Comparison of ENCODE assay signal across 20 cellular contexts in the genomic region with DNA sequence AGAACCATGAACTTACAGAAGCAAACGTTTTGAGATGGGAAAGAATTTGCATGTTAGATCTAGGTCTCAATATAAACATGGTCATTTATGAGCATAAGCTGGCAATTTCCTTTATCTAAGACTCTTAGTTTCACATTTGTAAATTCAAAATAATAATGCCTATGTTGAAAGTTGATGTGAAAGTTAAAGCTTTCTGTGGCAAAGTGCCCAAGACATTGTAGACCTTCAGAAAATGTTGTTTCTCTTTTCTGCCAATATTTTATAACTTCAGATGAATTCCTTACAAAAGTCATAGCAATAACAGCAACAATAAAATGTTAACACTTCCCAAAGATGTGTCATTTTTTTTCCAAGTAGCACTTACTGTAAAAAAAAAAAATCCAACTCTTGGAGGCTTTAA.
DNase-seq lines count a peak whose midpoint lies in the region; ATAC-seq, FAIRE-seq and TF ChIP-seq lines count a peak whose summit lies in the region.
"Had no signal": no experiment of that assay in that cellular context is flagged by ENCODE, and none has a peak within 500 bp of the region (broad histone marks: within the 10 kb centered on the region; RNA-seq: fewer than 3 reads in every experiment).

No MANE protein-coding gene starts in this region.

- H3K4me1 Mint-ChIP-seq in progenitor cell of endocrine pancreas (ENCODE audit: low read depth), result peaks cover 3% of the 10 kb centered on the region
- H3K4me1 Mint-ChIP-seq: B cell had no signal

- peak overlapping the region; percentile 57; the same call in 1 of the 2 replicates for H2BK120ac ChIP-seq in IMR-90 (ENCODE audit: low read depth, low read length)

- TF ChIP-seq CTCF in IMR-90 (conservative IDR thresholded peaks at IDR 0.05; ENCODE audit: low read depth, low read length), result no peak
- no peak for TF ChIP-seq CTCF in sigmoid colon (IDR thresholded peaks at IDR 0.05)
- TF ChIP-seq CTCF in progenitor cell of endocrine pancreas (IDR thresholded peaks at IDR 0.05; ENCODE audit: unreplicated experiment), result no peak

- DNase-seq in IMR-90, result no peak
- DNase-seq in iris pigment epithelial cell (ENCODE audit: low read depth), result peak; percentile 51
- no peak for DNase-seq in sigmoid colon
- no peak for DNase-seq in left colon
- DNase-seq in progenitor cell of endocrine pancreas (ENCODE audit: low spot score, unreplicated experiment), result no peak
- no peak for DNase-seq in cardiac septum (ENCODE audit: low spot score)
- no peak for DNase-seq in LoVo (ENCODE audit: low spot score)
- DNase-seq: Calu3; CD4-positive, alpha-beta T cell; DMS79; MV-4-11; NCI-H1417; NCI-H187 treated with DMSO at 0.1 percent for 48 hours; NK-92 treated with Interleukin-12 subunit alpha and Interleukin-12 subunit beta, amount 100 ng/mL, for 24 hours had no signal

- H4K91ac ChIP-seq in IMR-90 (ENCODE audit: insufficient read depth, low read depth, low read length), result no peak overlapping the region

- WGBS in IMR-90 (ENCODE audit: extremely low coverage in 2 of 2, insufficient read length in 1 of 2), 2 experiments, result no CpG with 5 or more reads among the region's 1 CpG
- 4 to 39% methylated on average over 1 of the region's 1 CpG for WGBS in sigmoid colon, 2 donors

- no peak overlapping the region for H3K4me3 Mint-ChIP-seq in progenitor cell of endocrine pancreas (ENCODE audit: low read depth)
- H3K4me3 Mint-ChIP-seq: B cell; CD4-positive, alpha-beta T cell had no signal

- H3K27me3 ChIP-seq in IMR-90 (ENCODE audit: control insufficient read depth, insufficient read depth, low read length), result no peaks in the 10 kb centered on the region
- H3K27me3 ChIP-seq in sigmoid colon, result no peaks in the 10 kb centered on the region

- no peak for TF ChIP-seq EP300 in sigmoid colon (IDR thresholded peaks at IDR 0.05)

- CTCF ChIA-PET in IMR-90 (lab: Yijun Ruan, JAX), result interaction anchor here (1.0 kb wide), 1 partner anchor 27 kb away, joined by 3 read pairs; no protein-coding TSS in a partner anchor

- no peak overlapping the region for H3K23ac ChIP-seq in IMR-90 (ENCODE audit: low read depth, low read length)

- peak overlapping the region; percentile 92 for H3K18ac ChIP-seq in IMR-90 (ENCODE audit: low read depth, low read length)

- no peak for TF ChIP-seq RAD21 in IMR-90 (IDR thresholded peaks at IDR 0.05; ENCODE audit: low read length)

- POLR2A ChIA-PET in IMR-90 (lab: Charles Lee; ENCODE audit: unreplicated experiment), result no interaction called here

- ATAC-seq in IMR-90 (ENCODE audit: low read depth) (no peak), left colon (no peak)

- peak overlapping the region in 1 of 2 experiments; percentile 14; a peak in 1 of 4 replicates for H4K8ac ChIP-seq in IMR-90 (ENCODE audit: low read depth in 2 of 2, low read length in 2 of 2)

- H2AFZ ChIP-seq in IMR-90 (replicated peaks; ENCODE audit: low read length, poor library complexity), result no peak overlapping the region

- H3K9me3 Mint-ChIP-seq in progenitor cell of endocrine pancreas (ENCODE audit: low read depth), result peaks cover 14% of the 10 kb centered on the region

- no peak overlapping the region for H3K27ac Mint-ChIP-seq in progenitor cell of endocrine pancreas
- H3K27ac Mint-ChIP-seq: B cell; CD4-positive, alpha-beta T cell had no signal

- no peaks in the 10 kb centered on the region for H4K20me1 ChIP-seq in IMR-90 (ENCODE audit: insufficient read depth, low read length)

- peak; percentile 96 for FAIRE-seq in endometrium (lab: Jason Lieb, UNC)
- FAIRE-seq: HTR-8/SVneo had no signal

- H3K4me1 ChIP-seq in IMR-90 (ENCODE audit: control insufficient read depth, insufficient read depth, low read length) (peaks cover 6% of the 10 kb centered on the region), sigmoid colon (peaks cover 0 to 13% (median 5%) of the 10 kb centered on the region in 4 donors)
- H3K4me1 ChIP-seq: HAP-1 had no signal

- H3K4me2 ChIP-seq in IMR-90 (ENCODE audit: low read depth, low read length), result peak overlapping the region; percentile 40; the same call in 1 of the 2 replicates

- H3K36me3 ChIP-seq in IMR-90 (ENCODE audit: control insufficient read depth, insufficient read depth, low read length) (no peaks in the 10 kb centered on the region), sigmoid colon (no peaks in the 10 kb centered on the region)
- H3K36me3 ChIP-seq: HAP-1 had no signal

- H3K27ac ChIP-seq in IMR-90 (ENCODE audit: insufficient read depth, low read length) (peak overlapping the region; percentile 97; the same call in 1 of the 2 replicates), sigmoid colon (peak overlapping the region in 3 of 4 donors; percentile 47 to 58 (median 51))
- H3K27ac ChIP-seq: 22Rv1, HL-60 had no signal

- H2AK9ac ChIP-seq in IMR-90 (replicated peaks; ENCODE audit: low read depth, low read length, poor library complexity), result no peak overlapping the region

- H2BK20ac ChIP-seq in IMR-90 (ENCODE audit: low read depth, low read length), result peak overlapping the region; percentile 63; the same call in 1 of the 2 replicates

- H2BK15ac ChIP-seq in IMR-90 (ENCODE audit: low read depth, low read length), result 0 out of 3 replicates have a peak overlapping the region, but pooled peaks have one; percentile 6

- H3K9me3 ChIP-seq in IMR-90 (ENCODE audit: control insufficient read depth, insufficient read depth, low read length), result no peaks in the 10 kb centered on the region
- H3K9me3 ChIP-seq in sigmoid colon, result no peaks in the 10 kb centered on the region
- H3K9me3 ChIP-seq: HAP-1 had no signal

- H3K4me3 ChIP-seq in IMR-90 (ENCODE audit: insufficient read depth, low read depth, low read length) (no peak overlapping the region), sigmoid colon (no peak overlapping the region)
- H3K4me3 ChIP-seq: HAP-1 had no signal

- TF ChIP-seq POLR2A in IMR-90 (IDR thresholded peaks at IDR 0.05; ENCODE audit: low read depth, low read length) (no peak), sigmoid colon (IDR thresholded peaks at IDR 0.05) (no peak)

- H3K9me1 ChIP-seq in IMR-90 (ENCODE audit: insufficient read depth, low read length), result no peaks in the 10 kb centered on the region

- H3K14ac ChIP-seq in IMR-90 (replicated peaks; ENCODE audit: low read depth, low read length), result 0 out of 2 replicates have a peak overlapping the region, but pooled peaks have one; percentile 44

- no peaks in the 10 kb centered on the region for H3K36me3 Mint-ChIP-seq in progenitor cell of endocrine pancreas (ENCODE audit: insufficient read depth)

- H3K27me3 Mint-ChIP-seq in progenitor cell of endocrine pancreas, result no peaks in the 10 kb centered on the region
- H3K27me3 Mint-ChIP-seq: B cell; CD4-positive, alpha-beta T cell had no signal

- H4K5ac ChIP-seq in IMR-90 (ENCODE audit: low read depth, low read length), result peak overlapping the region; percentile 84

- dilution Hi-C loops in IMR-90 (cut with HindIII; ENCODE audit: low sequenced_read_pairs, unreplicated experiment), result no loop called here

- no peak overlapping the region for H3K4ac ChIP-seq in IMR-90 (ENCODE audit: low read depth, low read length)

- H2BK5ac ChIP-seq in IMR-90 (ENCODE audit: low read depth, low read length, poor library complexity, severe bottlenecking), result peak overlapping the region; percentile 65

- intact Hi-C loops in IMR-90 (cut with micrococcal nuclease), result loop anchor here (10.0 kb wide), 1 partner anchor 210 kb away; a partner anchor contains a TSS
- intact Hi-C loops in sigmoid colon (cut with DNase I), result no loop called here
- intact Hi-C loops in left colon (cut with DNase I, micrococcal nuclease), result no loop called here
- intact Hi-C loops in cardiac septum (cut with DNase I), result no loop called here

- peak overlapping the region; percentile 54; the same call in 1 of the 2 replicates for H3K9ac ChIP-seq in IMR-90 (ENCODE audit: low read depth, low read length)

- in situ Hi-C loops in IMR-90 (cut with MboI; ENCODE audit: low sequenced_read_pairs), result no loop called here

- BruUV-seq in IMR-90 (replicated peaks; lab: Mats Ljungman, UMichigan), result no TSS peak

- H3K56ac ChIP-seq in IMR-90 (ENCODE audit: extremely low read depth, insufficient read depth, low read length), result no peak overlapping the region

- H2AK5ac ChIP-seq in IMR-90 (ENCODE audit: low read depth, low read length), result no peak overlapping the region

- no peaks in the 10 kb centered on the region for H3K79me1 ChIP-seq in IMR-90 (ENCODE audit: low read depth in 1 of 2, low read length in 2 of 2)

TF ChIP-seq in IMR-90, 13 proteins besides CTCF, POLR2A, EP300 and RAD21:
- TF ChIP-seq RCOR1 (IDR thresholded peaks at IDR 0.05; ENCODE audit: insufficient replicate concordance, low read length) (no peak), MAZ (IDR thresholded peaks at IDR 0.05; ENCODE audit: borderline replicate concordance, low read depth, low read length) (no peak), SMC3 (IDR thresholded peaks at IDR 0.05; ENCODE audit: low read depth, low read length) (no peak), RFX5 (IDR thresholded peaks at IDR 0.05; ENCODE audit: low read depth, low read length) (no peak), MAFK (IDR thresholded peaks at IDR 0.05; ENCODE audit: low read depth, low read length) (no peak), BHLHE40 (IDR thresholded peaks at IDR 0.05; ENCODE audit: low read depth, low read length) (no peak)
- TF ChIP-seq, protein P1, sequence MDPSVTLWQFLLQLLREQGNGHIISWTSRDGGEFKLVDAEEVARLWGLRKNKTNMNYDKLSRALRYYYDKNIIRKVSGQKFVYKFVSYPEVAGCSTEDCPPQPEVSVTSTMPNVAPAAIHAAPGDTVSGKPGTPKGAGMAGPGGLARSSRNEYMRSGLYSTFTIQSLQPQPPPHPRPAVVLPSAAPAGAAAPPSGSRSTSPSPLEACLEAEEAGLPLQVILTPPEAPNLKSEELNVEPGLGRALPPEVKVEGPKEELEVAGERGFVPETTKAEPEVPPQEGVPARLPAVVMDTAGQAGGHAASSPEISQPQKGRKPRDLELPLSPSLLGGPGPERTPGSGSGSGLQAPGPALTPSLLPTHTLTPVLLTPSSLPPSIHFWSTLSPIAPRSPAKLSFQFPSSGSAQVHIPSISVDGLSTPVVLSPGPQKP (IDR thresholded peaks at IDR 0.05; ENCODE audit: borderline replicate concordance, low read depth, low read length), result no peak
- TF ChIP-seq, protein P2, sequence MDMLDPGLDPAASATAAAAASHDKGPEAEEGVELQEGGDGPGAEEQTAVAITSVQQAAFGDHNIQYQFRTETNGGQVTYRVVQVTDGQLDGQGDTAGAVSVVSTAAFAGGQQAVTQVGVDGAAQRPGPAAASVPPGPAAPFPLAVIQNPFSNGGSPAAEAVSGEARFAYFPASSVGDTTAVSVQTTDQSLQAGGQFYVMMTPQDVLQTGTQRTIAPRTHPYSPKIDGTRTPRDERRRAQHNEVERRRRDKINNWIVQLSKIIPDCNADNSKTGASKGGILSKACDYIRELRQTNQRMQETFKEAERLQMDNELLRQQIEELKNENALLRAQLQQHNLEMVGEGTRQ (IDR thresholded peaks at IDR 0.05; ENCODE audit: low read depth, low read length), result no peak
